15 cellular contexts compared by ENCODE assay signal in genomic region chr6:34688956-34689355, GRCh38. TPM values are rescaled to one million over a fixed set of nuclear protein-coding genes. Genes with fewer than 3 reads are reported as not detected.
DNase-seq lines count a peak whose midpoint lies in the region; ATAC-seq and TF ChIP-seq lines count a peak whose summit lies in the region.
"Had no signal": no experiment of that assay in that cellular context is flagged by ENCODE, and none has a peak within 500 bp of the region (broad histone marks: within the 10 kb centered on the region; RNA-seq: fewer than 3 reads in every experiment).

No MANE protein-coding gene starts in this region.

- no peak overlapping the region for H3K4me3 ChIP-seq in liver (ENCODE audit: low read depth in 1 of 3, low read length in 3 of 3)
- no peak overlapping the region for H3K4me3 ChIP-seq in upper lobe of right lung

- peak in 1 of 2 donors; percentile 8 for TF ChIP-seq RAD21 in liver (IDR thresholded peaks at IDR 0.05)

- H3K27ac ChIP-seq in liver (ENCODE audit: low read depth in 1 of 2, low read length in 2 of 2) (peak overlapping the region; percentile 59 to 79), upper lobe of right lung (no peak overlapping the region)
- H3K27ac ChIP-seq: 22Rv1 had no signal

- WGBS in liver: 34% methylated on average over 5 of the region's 5 CpGs

- peaks cover 25 to 57% of the 10 kb centered on the region in 2 donors for H3K4me1 Mint-ChIP-seq in stimulated activated naive B cell treated with anti-CD40 and anti-IgM and Interleukin-4, amounts not matched to agents 10 μg/mL and 1 μg/mL and 100 μg/mL, for 72 hours
- peaks cover 53% of the 10 kb centered on the region for H3K4me1 Mint-ChIP-seq in activated CD4-positive, alpha-beta memory T cell treated with anti-CD3 and anti-CD28 coated beads for 36 hours (ENCODE audit: low read depth)

- no peaks in the 10 kb centered on the region for H3K27me3 ChIP-seq in liver (ENCODE audit: control insufficient read depth in 4 of 4, insufficient read depth in 4 of 4, low read length in 3 of 4)
- no peaks in the 10 kb centered on the region for H3K27me3 ChIP-seq in upper lobe of right lung

- H3K9me3 Mint-ChIP-seq in stimulated activated naive B cell treated with anti-CD40 and anti-IgM and Interleukin-4, amounts not matched to agents 10 μg/mL and 1 μg/mL and 100 μg/mL, for 72 hours: no peaks in the 10 kb centered on the region
- H3K9me3 Mint-ChIP-seq in activated CD4-positive, alpha-beta memory T cell treated with anti-CD3 and anti-CD28 coated beads for 36 hours: no peaks in the 10 kb centered on the region
- H3K9me3 Mint-ChIP-seq: CD8-positive, alpha-beta memory T cell had no signal

- CTCF ChIA-PET in activated CD4-positive, alpha-beta memory T cell treated with anti-CD3 and anti-CD28 coated beads for 36 hours (lab: Charles Lee): no interaction called here

- H3K9ac ChIP-seq in liver (ENCODE audit: low read depth in 1 of 2, low read length in 2 of 2): no peak overlapping the region

- no peak overlapping the region for H3K4me3 Mint-ChIP-seq in stimulated activated naive B cell treated with anti-CD40 and anti-IgM and Interleukin-4, amounts not matched to agents 10 μg/mL and 1 μg/mL and 100 μg/mL, for 72 hours
- no peak overlapping the region for H3K4me3 Mint-ChIP-seq in activated CD4-positive, alpha-beta memory T cell treated with anti-CD3 and anti-CD28 coated beads for 36 hours

- H3K4me1 ChIP-seq in liver (ENCODE audit: control insufficient read depth in 4 of 4, insufficient read depth in 4 of 4, low read length in 3 of 4): peaks cover 10 to 45% (median 31%) of the 10 kb centered on the region in 4 donors
- H3K4me1 ChIP-seq in upper lobe of right lung: peaks cover 13% of the 10 kb centered on the region

- POLR2A ChIA-PET in activated CD4-positive, alpha-beta memory T cell treated with anti-CD3 and anti-CD28 coated beads for 36 hours (lab: Charles Lee): no interaction called here

- DNase-seq in NOMO-1 (lab: John Stamatoyannopoulos, UW; ENCODE audit: unreplicated experiment in 2 of 2): peak; percentile 12 to 20
- DNase-seq in NOMO-1 treated with DMSO at 0.1 percent for 48 hours (lab: John Stamatoyannopoulos, UW; ENCODE audit: unreplicated experiment): no peak
- DNase-seq in amniotic epithelial cell (ENCODE audit: low read depth): peak; percentile 23
- no peak for DNase-seq in upper lobe of right lung
- no peak for DNase-seq in stimulated activated naive B cell treated with anti-CD40 and anti-IgM and Interleukin-4, amounts not matched to agents 10 μg/mL and 1 μg/mL and 100 μg/mL, for 72 hours
- no peak for DNase-seq in activated CD4-positive, alpha-beta memory T cell treated with anti-CD3 and anti-CD28 coated beads for 36 hours
- DNase-seq: CD8-positive, alpha-beta memory T cell; Kasumi-1; NCI-H146; NCI-H446 treated with DMSO at 0.1 percent for 48 hours; NCI-H748 treated with DMSO at 0.1 percent for 48 hours; SHP77 treated with DMSO at 0.1 percent for 48 hours had no signal

- no peaks in the 10 kb centered on the region for H3K9me3 ChIP-seq in liver (ENCODE audit: control insufficient read depth in 4 of 4, low read length in 3 of 4)
- H3K9me3 ChIP-seq in upper lobe of right lung: no peaks in the 10 kb centered on the region

- H3K36me3 Mint-ChIP-seq in stimulated activated naive B cell treated with anti-CD40 and anti-IgM and Interleukin-4, amounts not matched to agents 10 μg/mL and 1 μg/mL and 100 μg/mL, for 72 hours: peaks cover 14 to 24% of the 10 kb centered on the region in 2 donors
- peaks cover 9% of the 10 kb centered on the region for H3K36me3 Mint-ChIP-seq in activated CD4-positive, alpha-beta memory T cell treated with anti-CD3 and anti-CD28 coated beads for 36 hours

- TF ChIP-seq CTCF in liver (IDR thresholded peaks at IDR 0.05; ENCODE audit: low read depth, low read length, missing input control) (no peak), upper lobe of right lung (IDR thresholded peaks at IDR 0.05) (no peak)

- ATAC-seq in upper lobe of right lung (peak; percentile 49), HG02588 (IDR thresholded peaks at IDR 0.05; ENCODE audit: unreplicated experiment) (no peak)
- ATAC-seq in stimulated activated naive B cell treated with anti-CD40 and anti-IgM and Interleukin-4, amounts not matched to agents 10 μg/mL and 1 μg/mL and 100 μg/mL, for 72 hours (replicated peaks): no peak

- H3K27ac Mint-ChIP-seq in stimulated activated naive B cell treated with anti-CD40 and anti-IgM and Interleukin-4, amounts not matched to agents 10 μg/mL and 1 μg/mL and 100 μg/mL, for 72 hours: no peak overlapping the region
- H3K27ac Mint-ChIP-seq in activated CD4-positive, alpha-beta memory T cell treated with anti-CD3 and anti-CD28 coated beads for 36 hours: no peak overlapping the region

- intact Hi-C loops in upper lobe of right lung (cut with DNase I): no loop called here
- intact Hi-C loops in activated CD4-positive, alpha-beta memory T cell treated with anti-CD3 and anti-CD28 coated beads for 36 hours (cut with micrococcal nuclease): no loop called here

- H3K36me3 ChIP-seq in liver (ENCODE audit: control insufficient read depth in 4 of 4, insufficient read depth in 3 of 4, low read depth in 1 of 4, low read length in 3 of 4) (no peaks in the 10 kb centered on the region), upper lobe of right lung (no peaks in the 10 kb centered on the region)

- H3K27me3 Mint-ChIP-seq in stimulated activated naive B cell treated with anti-CD40 and anti-IgM and Interleukin-4, amounts not matched to agents 10 μg/mL and 1 μg/mL and 100 μg/mL, for 72 hours: no peaks in the 10 kb centered on the region
- H3K27me3 Mint-ChIP-seq in activated CD4-positive, alpha-beta memory T cell treated with anti-CD3 and anti-CD28 coated beads for 36 hours: no peaks in the 10 kb centered on the region
- H3K27me3 Mint-ChIP-seq: CD8-positive, alpha-beta memory T cell had no signal

TF ChIP-seq in liver, 16 proteins besides CTCF, POLR2A, EP300 and RAD21:
- no peak for TF ChIP-seq GABPA (IDR thresholded peaks at IDR 0.05 in 1 of 2, conservative IDR thresholded peaks at IDR 0.05 in 1 of 2)
- TF ChIP-seq TAF1 (conservative IDR thresholded peaks at IDR 0.05): no peak
- no peak for TF ChIP-seq FOXA2 (IDR thresholded peaks at IDR 0.05)
- TF ChIP-seq RXRA (IDR thresholded peaks at IDR 0.05): peak; percentile 32
- TF ChIP-seq ATF3 (IDR thresholded peaks at IDR 0.05): no peak
- TF ChIP-seq NR2F2 (IDR thresholded peaks at IDR 0.05): no peak
- TF ChIP-seq HNF4A (conservative IDR thresholded peaks at IDR 0.05): peak; percentile 30 to 39

RNA-seq across cellular contexts. Expression of gene ILRUN, which starts 7.6 kb away (rescaled TPM):
- total RNA-seq in liver (10 to 100 TPM; 37.7 to 77.3 TPM), upper lobe of right lung (101 TPM)
- polyA plus RNA-seq in liver: 10 to 100 TPM; 20.3 to 54.7 TPM
- total RNA-seq in activated CD4-positive, alpha-beta memory T cell treated with anti-CD3 and anti-CD28 coated beads for 36 hours: 10 to 100 TPM; 62.3 to 65.2 TPM

Comparison
In these comparisons a context has a peak if more than half of its experiments do, and no peak if none do; other contexts are left out.
1. DNase-seq: peak in NOMO-1 (2 of 2) and amniotic epithelial cell (single experiment); none in NOMO-1 treated with DMSO at 0.1 percent for 48 hours (single experiment), upper lobe of right lung (single experiment), stimulated activated naive B cell treated with anti-CD40 and anti-IgM and Interleukin-4, amounts not matched to agents 10 μg/mL and 1 μg/mL and 100 μg/mL, for 72 hours (single experiment) and activated CD4-positive, alpha-beta memory T cell treated with anti-CD3 and anti-CD28 coated beads for 36 hours (single experiment).